In the genomic region with DNA sequence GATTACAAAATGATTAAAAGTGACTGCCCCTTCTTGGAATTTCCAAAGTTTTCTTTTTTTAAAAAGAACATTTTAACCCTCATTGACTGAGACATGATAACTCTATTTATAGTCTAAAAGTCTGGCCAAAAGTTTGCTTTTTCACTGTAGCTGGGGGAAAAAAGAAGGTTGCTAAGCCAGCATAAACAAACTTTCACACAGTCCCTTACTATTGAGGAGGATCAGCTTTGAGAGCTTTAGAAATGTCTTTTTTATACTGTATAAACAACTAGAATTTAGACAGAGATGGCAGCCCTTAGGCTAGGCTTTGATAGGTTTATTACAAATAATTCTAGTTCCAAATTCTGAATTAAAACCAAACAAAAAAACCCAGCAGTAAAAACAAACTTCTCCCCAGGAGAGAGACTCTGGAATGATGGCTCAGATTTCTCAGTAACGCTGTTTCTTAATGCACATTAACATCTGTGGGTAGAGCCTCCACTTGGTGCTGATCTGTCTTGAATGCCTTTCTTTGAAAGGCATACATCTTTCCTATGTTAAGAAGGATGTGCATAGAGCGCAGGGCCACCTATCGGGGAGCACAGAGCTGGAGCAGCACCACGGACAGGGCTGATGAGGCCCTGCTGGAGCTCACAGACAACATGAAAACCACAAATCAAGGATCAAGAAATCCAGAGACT, we compare ENCODE assay signal across 9 cellular contexts.
A peak's percentile ranks its signal among the peaks of the same experiment; 100 is the strongest.
DNase-seq lines count a peak whose midpoint lies in the region; ATAC-seq and TF ChIP-seq lines count a peak whose summit lies in the region.
"Had no signal": no experiment of that assay in that cellular context is flagged by ENCODE, and none has a peak within 500 bp of the region (broad histone marks: within the 10 kb centered on the region; RNA-seq: fewer than 3 reads in every experiment).

No MANE protein-coding gene starts in this region.

- no peak for TF ChIP-seq RAD21 in liver (IDR thresholded peaks at IDR 0.05)

- H3K36me3 ChIP-seq in BJ (ENCODE audit: control insufficient read depth, insufficient read depth, low read length) = no peaks in the 10 kb centered on the region
- H3K36me3 ChIP-seq in liver (ENCODE audit: control insufficient read depth in 4 of 4, insufficient read depth in 3 of 4, low read depth in 1 of 4, low read length in 3 of 4) = peaks cover 6 to 36% (median 18%) of the 10 kb centered on the region in 4 donors

- 82% methylated on average over 4 of the region's 4 CpGs for WGBS in liver

- H3K9me3 Mint-ChIP-seq in brain = no peaks in the 10 kb centered on the region

- H3K9me3 ChIP-seq in liver (ENCODE audit: control insufficient read depth in 4 of 4, low read length in 3 of 4) = no peaks in the 10 kb centered on the region

- no peaks in the 10 kb centered on the region for H3K27me3 Mint-ChIP-seq in brain

- ATAC-seq in HG02852 (IDR thresholded peaks at IDR 0.05; ENCODE audit: unreplicated experiment) = no peak

- peak overlapping the region; percentile 11 to 89 (median 84) for H3K27ac Mint-ChIP-seq in brain

- TF ChIP-seq CTCF in BJ (IDR thresholded peaks at IDR 0.05; ENCODE audit: insufficient read depth, low read depth, low read length) = peak; percentile 33
- TF ChIP-seq CTCF in brain (conservative IDR thresholded peaks at IDR 0.05) = peak in 1 of 2 experiments; percentile 31
- no peak for TF ChIP-seq CTCF in liver (IDR thresholded peaks at IDR 0.05; ENCODE audit: low read depth, low read length, missing input control)

- peak overlapping the region in 2 of 5 experiments; percentile 1 to 13 for H3K4me3 Mint-ChIP-seq in brain

- DNase-seq in BJ (ENCODE audit: low read depth) = no peak
- peak; percentile 29 for DNase-seq in HT-29 (ENCODE audit: low spot score)
- no peak for DNase-seq in NCI-H2107 (lab: John Stamatoyannopoulos, UW)
- no peak for DNase-seq in amniotic stem cell (lab: John Stamatoyannopoulos, UW)
- DNase-seq in DMS53 treated with DMSO at 0.1 percent for 48 hours (lab: John Stamatoyannopoulos, UW; ENCODE audit: unreplicated experiment) = no peak

- CTCF ChIA-PET in BJ (lab: Yijun Ruan, JAX) = interaction anchor here (0.6 to 4.4 kb wide), 3 partner anchors 13 to 213 kb away, joined by 3 to 13 read pairs (median 4); no protein-coding TSS in a partner anchor

- no peak overlapping the region for H3K4me3 ChIP-seq in BJ (ENCODE audit: low read depth, low read length)
- no peak overlapping the region for H3K4me3 ChIP-seq in liver (ENCODE audit: low read depth in 1 of 3, low read length in 3 of 3)

- H3K36me3 Mint-ChIP-seq in brain = peaks cover 33% of the 10 kb centered on the region

- peaks cover 29% of the 10 kb centered on the region for H3K4me1 Mint-ChIP-seq in brain

- H3K27ac ChIP-seq in liver (ENCODE audit: low read depth in 1 of 2, low read length in 2 of 2) = peak overlapping the region in 1 of 2 donors; percentile 13
- H3K27ac ChIP-seq: parathyroid adenoma had no signal

- H3K9ac ChIP-seq in liver (ENCODE audit: low read depth in 1 of 2, low read length in 2 of 2) = no peak overlapping the region
- H3K9ac ChIP-seq: parathyroid adenoma had no signal

- POLR2A ChIA-PET in BJ (lab: Charles Lee) = no interaction called here

- H3K27me3 ChIP-seq in BJ (ENCODE audit: control insufficient read depth, insufficient read depth, low read length) = no peaks in the 10 kb centered on the region
- H3K27me3 ChIP-seq in liver (ENCODE audit: control insufficient read depth in 4 of 4, insufficient read depth in 4 of 4, low read length in 3 of 4) = no peaks in the 10 kb centered on the region

- peaks cover 0 to 19% (median 15%) of the 10 kb centered on the region in 4 donors for H3K4me1 ChIP-seq in liver (ENCODE audit: control insufficient read depth in 4 of 4, insufficient read depth in 4 of 4, low read length in 3 of 4)
- H3K4me1 ChIP-seq: parathyroid adenoma had no signal

TF ChIP-seq in liver, 16 proteins besides CTCF, POLR2A, EP300 and RAD21:
- TF ChIP-seq HNF4A (conservative IDR thresholded peaks at IDR 0.05) (no peak), FOXA1 (IDR thresholded peaks at IDR 0.05) (no peak), SP1 (IDR thresholded peaks at IDR 0.05) (no peak), FOXA2 (IDR thresholded peaks at IDR 0.05) (no peak)
- TF ChIP-seq, protein P1, sequence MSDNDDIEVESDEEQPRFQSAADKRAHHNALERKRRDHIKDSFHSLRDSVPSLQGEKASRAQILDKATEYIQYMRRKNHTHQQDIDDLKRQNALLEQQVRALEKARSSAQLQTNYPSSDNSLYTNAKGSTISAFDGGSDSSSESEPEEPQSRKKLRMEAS (IDR thresholded peaks at IDR 0.05) = no peak
- TF ChIP-seq, protein P2, sequence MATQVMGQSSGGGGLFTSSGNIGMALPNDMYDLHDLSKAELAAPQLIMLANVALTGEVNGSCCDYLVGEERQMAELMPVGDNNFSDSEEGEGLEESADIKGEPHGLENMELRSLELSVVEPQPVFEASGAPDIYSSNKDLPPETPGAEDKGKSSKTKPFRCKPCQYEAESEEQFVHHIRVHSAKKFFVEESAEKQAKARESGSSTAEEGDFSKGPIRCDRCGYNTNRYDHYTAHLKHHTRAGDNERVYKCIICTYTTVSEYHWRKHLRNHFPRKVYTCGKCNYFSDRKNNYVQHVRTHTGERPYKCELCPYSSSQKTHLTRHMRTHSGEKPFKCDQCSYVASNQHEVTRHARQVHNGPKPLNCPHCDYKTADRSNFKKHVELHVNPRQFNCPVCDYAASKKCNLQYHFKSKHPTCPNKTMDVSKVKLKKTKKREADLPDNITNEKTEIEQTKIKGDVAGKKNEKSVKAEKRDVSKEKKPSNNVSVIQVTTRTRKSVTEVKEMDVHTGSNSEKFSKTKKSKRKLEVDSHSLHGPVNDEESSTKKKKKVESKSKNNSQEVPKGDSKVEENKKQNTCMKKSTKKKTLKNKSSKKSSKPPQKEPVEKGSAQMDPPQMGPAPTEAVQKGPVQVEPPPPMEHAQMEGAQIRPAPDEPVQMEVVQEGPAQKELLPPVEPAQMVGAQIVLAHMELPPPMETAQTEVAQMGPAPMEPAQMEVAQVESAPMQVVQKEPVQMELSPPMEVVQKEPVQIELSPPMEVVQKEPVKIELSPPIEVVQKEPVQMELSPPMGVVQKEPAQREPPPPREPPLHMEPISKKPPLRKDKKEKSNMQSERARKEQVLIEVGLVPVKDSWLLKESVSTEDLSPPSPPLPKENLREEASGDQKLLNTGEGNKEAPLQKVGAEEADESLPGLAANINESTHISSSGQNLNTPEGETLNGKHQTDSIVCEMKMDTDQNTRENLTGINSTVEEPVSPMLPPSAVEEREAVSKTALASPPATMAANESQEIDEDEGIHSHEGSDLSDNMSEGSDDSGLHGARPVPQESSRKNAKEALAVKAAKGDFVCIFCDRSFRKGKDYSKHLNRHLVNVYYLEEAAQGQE (IDR thresholded peaks at IDR 0.05) = peak; percentile 89
- TF ChIP-seq, protein P3, sequence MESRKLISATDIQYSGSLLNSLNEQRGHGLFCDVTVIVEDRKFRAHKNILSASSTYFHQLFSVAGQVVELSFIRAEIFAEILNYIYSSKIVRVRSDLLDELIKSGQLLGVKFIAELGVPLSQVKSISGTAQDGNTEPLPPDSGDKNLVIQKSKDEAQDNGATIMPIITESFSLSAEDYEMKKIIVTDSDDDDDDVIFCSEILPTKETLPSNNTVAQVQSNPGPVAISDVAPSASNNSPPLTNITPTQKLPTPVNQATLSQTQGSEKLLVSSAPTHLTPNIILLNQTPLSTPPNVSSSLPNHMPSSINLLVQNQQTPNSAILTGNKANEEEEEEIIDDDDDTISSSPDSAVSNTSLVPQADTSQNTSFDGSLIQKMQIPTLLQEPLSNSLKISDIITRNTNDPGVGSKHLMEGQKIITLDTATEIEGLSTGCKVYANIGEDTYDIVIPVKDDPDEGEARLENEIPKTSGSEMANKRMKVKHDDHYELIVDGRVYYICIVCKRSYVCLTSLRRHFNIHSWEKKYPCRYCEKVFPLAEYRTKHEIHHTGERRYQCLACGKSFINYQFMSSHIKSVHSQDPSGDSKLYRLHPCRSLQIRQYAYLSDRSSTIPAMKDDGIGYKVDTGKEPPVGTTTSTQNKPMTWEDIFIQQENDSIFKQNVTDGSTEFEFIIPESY (IDR thresholded peaks at IDR 0.05) = no peak
